11 cellular contexts compared by ENCODE assay signal in genomic region chr3:177351757-177352158, GRCh38.
DNase-seq lines count a peak whose midpoint lies in the region; ATAC-seq, FAIRE-seq and TF ChIP-seq lines count a peak whose summit lies in the region.
"Had no signal": no experiment of that assay in that cellular context is flagged by ENCODE, and none has a peak within 500 bp of the region (broad histone marks: within the 10 kb centered on the region; RNA-seq: fewer than 3 reads in every experiment).

No MANE protein-coding gene starts in this region.

- H3K79me2 ChIP-seq in K562 (ENCODE audit: control insufficient read depth, insufficient read depth, low read length) = no peaks in the 10 kb centered on the region

- no peak overlapping the region for H3K4me3 ChIP-seq in K562
- H3K4me3 ChIP-seq: neural progenitor cell, SK-N-MC had no signal

- no peak for TF ChIP-seq RAD21 in K562 (CRISPR knock-in tag; conservative IDR thresholded peaks at IDR 0.05 in 1 of 2, IDR thresholded peaks at IDR 0.05 in 1 of 2)

- FAIRE-seq in GM12891 (lab: Jason Lieb, UNC) (peak; percentile 73), K562 (lab: Jason Lieb, UNC) (no peak)
- FAIRE-seq: HTR-8/SVneo had no signal

- H3K9me3 ChIP-seq in K562 (replicated peaks; ENCODE audit: control insufficient read depth, insufficient read depth, low read depth, low read length) = no peaks in the 10 kb centered on the region

- H3K4me1 ChIP-seq in K562 (replicated peaks in 1 of 2; ENCODE audit: control insufficient read depth in 2 of 2, insufficient read depth in 2 of 2, low read length in 2 of 2) = peaks cover 8 to 30% of the 10 kb centered on the region in 2 experiments

- no peak overlapping the region for H3K27ac ChIP-seq in K562 (ENCODE audit: extremely low read depth, low read depth, low read length)
- H3K27ac ChIP-seq: neural progenitor cell had no signal

- no peak overlapping the region for H3K9ac ChIP-seq in K562 (ENCODE audit: insufficient read depth in 1 of 2, low read depth in 2 of 2, low read length in 2 of 2)
- H3K9ac ChIP-seq: neural progenitor cell had no signal

- in situ Hi-C loops in K562 (cut with MboI) = no loop called here

- H4K20me1 ChIP-seq in K562 (replicated peaks; ENCODE audit: control insufficient read depth, insufficient read depth, low read length) = no peaks in the 10 kb centered on the region

- no peaks in the 10 kb centered on the region for H3K36me3 ChIP-seq in K562 (ENCODE audit: control insufficient read depth, insufficient read depth, low read length)
- H3K36me3 ChIP-seq: neural progenitor cell had no signal

- POLR2A ChIA-PET in K562 (lab: Yijun Ruan, JAX) = no interaction called here

- H3K9me3 Mint-ChIP-seq in activated CD8-positive, alpha-beta memory T cell treated with anti-CD3 and anti-CD28 coated beads, Interleukin-2, amount 10 ng/mL, durations not matched to agents 7 days and 5 days (ENCODE audit: low read depth) = peaks cover 2% of the 10 kb centered on the region
- no peaks in the 10 kb centered on the region for H3K9me3 Mint-ChIP-seq in activated T-helper 2 cell treated with anti-CD3 and anti-CD28 coated beads, Interferon-gamma antibody, Interleukin-2, Interleukin-4, amounts not matched to agents 10 μg/mL and 5 μg/mL and 100 μg/mL, durations not matched to agents 14 hours and 24 hours and 36 hours

- no peaks in the 10 kb centered on the region for H3K27me3 ChIP-seq in K562 (ENCODE audit: control insufficient read depth in 2 of 2, insufficient read depth in 2 of 2, low read length in 2 of 2)
- H3K27me3 ChIP-seq: neural progenitor cell had no signal

- peak overlapping the region; percentile 69 for H2AFZ ChIP-seq in K562 (ENCODE audit: low read depth, low read length)
- H2AFZ ChIP-seq: neural progenitor cell had no signal

- no peaks in the 10 kb centered on the region for H3K9me1 ChIP-seq in K562 (ENCODE audit: control insufficient read depth, insufficient read depth, low read length)

- no peak for TF ChIP-seq CTCF in K562 (IDR thresholded peaks at IDR 0.05 in 2 of 3, conservative IDR thresholded peaks at IDR 0.05 in 1 of 3; ENCODE audit: insufficient read depth in 2 of 3, low read depth in 1 of 3, low read length in 3 of 3)

- DNase-seq in GM12891 (ENCODE audit: insufficient read length, low spot score) (peak; percentile 29), K562 (ENCODE audit: extremely low read depth in 1 of 4, low spot score in 3 of 4) (no peak), SW 1271 (lab: John Stamatoyannopoulos, UW) (no peak), AML-193 (lab: John Stamatoyannopoulos, UW) (no peak)
- DNase-seq in activated CD8-positive, alpha-beta memory T cell treated with anti-CD3 and anti-CD28 coated beads, Interleukin-2, amount 10 ng/mL, durations not matched to agents 7 days and 5 days = no peak
- DNase-seq in activated T-helper 2 cell treated with anti-CD3 and anti-CD28 coated beads, Interferon-gamma antibody, Interleukin-2, Interleukin-4, amounts not matched to agents 10 μg/mL and 5 μg/mL and 100 μg/mL, durations not matched to agents 14 hours and 24 hours and 36 hours (ENCODE audit: low spot score) = no peak

- H3K27ac Mint-ChIP-seq in activated CD8-positive, alpha-beta memory T cell treated with anti-CD3 and anti-CD28 coated beads, Interleukin-2, amount 10 ng/mL, durations not matched to agents 7 days and 5 days = no peak overlapping the region
- no peak overlapping the region for H3K27ac Mint-ChIP-seq in activated T-helper 2 cell treated with anti-CD3 and anti-CD28 coated beads, Interferon-gamma antibody, Interleukin-2, Interleukin-4, amounts not matched to agents 10 μg/mL and 5 μg/mL and 100 μg/mL, durations not matched to agents 14 hours and 24 hours and 36 hours
- H3K27ac Mint-ChIP-seq: neural progenitor cell had no signal

- CTCF ChIA-PET in K562 (lab: Yijun Ruan, JAX; ENCODE audit: low intra/inter-chr PET ratio) = no interaction called here
- CTCF ChIA-PET in activated CD8-positive, alpha-beta memory T cell treated with anti-CD3 and anti-CD28 coated beads, Interleukin-2, amount 10 ng/mL, durations not matched to agents 7 days and 5 days (lab: Charles Lee) = no interaction called here

- no peak for TF ChIP-seq EP300 in K562 (IDR thresholded peaks at IDR 0.05; ENCODE audit: low read length)

- no peak overlapping the region for H3K4me3 Mint-ChIP-seq in activated CD8-positive, alpha-beta memory T cell treated with anti-CD3 and anti-CD28 coated beads, Interleukin-2, amount 10 ng/mL, durations not matched to agents 7 days and 5 days
- H3K4me3 Mint-ChIP-seq in activated T-helper 2 cell treated with anti-CD3 and anti-CD28 coated beads, Interferon-gamma antibody, Interleukin-2, Interleukin-4, amounts not matched to agents 10 μg/mL and 5 μg/mL and 100 μg/mL, durations not matched to agents 14 hours and 24 hours and 36 hours (ENCODE audit: low read depth) = no peak overlapping the region
- H3K4me3 Mint-ChIP-seq: neural progenitor cell had no signal

- no TSS peak for BruUV-seq in K562 (replicated peaks; lab: Mats Ljungman, UMichigan)

- intact Hi-C loops in K562 (cut with micrococcal nuclease) = no loop called here
- intact Hi-C loops in activated T-helper 2 cell treated with anti-CD3 and anti-CD28 coated beads, Interferon-gamma antibody, Interleukin-2, Interleukin-4, amounts not matched to agents 10 μg/mL and 5 μg/mL and 100 μg/mL, durations not matched to agents 14 hours and 24 hours and 36 hours (cut with micrococcal nuclease) = no loop called here

- H3K4me1 Mint-ChIP-seq in activated CD8-positive, alpha-beta memory T cell treated with anti-CD3 and anti-CD28 coated beads, Interleukin-2, amount 10 ng/mL, durations not matched to agents 7 days and 5 days = peaks cover 6% of the 10 kb centered on the region
- H3K4me1 Mint-ChIP-seq in activated T-helper 2 cell treated with anti-CD3 and anti-CD28 coated beads, Interferon-gamma antibody, Interleukin-2, Interleukin-4, amounts not matched to agents 10 μg/mL and 5 μg/mL and 100 μg/mL, durations not matched to agents 14 hours and 24 hours and 36 hours (ENCODE audit: low read depth) = peaks cover 18% of the 10 kb centered on the region

- WGBS in K562 (ENCODE audit: insufficient coverage, low coverage, missing lambda C conversion rate) = 86% methylated on average over 3 of the region's 3 CpGs

- TF ChIP-seq POLR2A in GM12891 (IDR thresholded peaks at IDR 0.05; ENCODE audit: low read depth, low read length) (no peak), K562 (conservative IDR thresholded peaks at IDR 0.05) (no peak)

- ATAC-seq in GM19438 (IDR thresholded peaks at IDR 0.05; ENCODE audit: low read depth, unreplicated experiment) (peak; percentile 97), HG03064 (IDR thresholded peaks at IDR 0.05; ENCODE audit: low read depth, unreplicated experiment) (peak; percentile 98), K562 (no peak)
- no peak for ATAC-seq in activated CD8-positive, alpha-beta memory T cell treated with anti-CD3 and anti-CD28 coated beads, Interleukin-2, amount 10 ng/mL, durations not matched to agents 7 days and 5 days

- H3K36me3 Mint-ChIP-seq in activated CD8-positive, alpha-beta memory T cell treated with anti-CD3 and anti-CD28 coated beads, Interleukin-2, amount 10 ng/mL, durations not matched to agents 7 days and 5 days = peaks cover 5% of the 10 kb centered on the region
- H3K36me3 Mint-ChIP-seq in activated T-helper 2 cell treated with anti-CD3 and anti-CD28 coated beads, Interferon-gamma antibody, Interleukin-2, Interleukin-4, amounts not matched to agents 10 μg/mL and 5 μg/mL and 100 μg/mL, durations not matched to agents 14 hours and 24 hours and 36 hours (ENCODE audit: low read depth) = no peaks in the 10 kb centered on the region
- H3K36me3 Mint-ChIP-seq: neural progenitor cell had no signal

- peaks cover 3% of the 10 kb centered on the region for H3K27me3 Mint-ChIP-seq in activated CD8-positive, alpha-beta memory T cell treated with anti-CD3 and anti-CD28 coated beads, Interleukin-2, amount 10 ng/mL, durations not matched to agents 7 days and 5 days
- H3K27me3 Mint-ChIP-seq in activated T-helper 2 cell treated with anti-CD3 and anti-CD28 coated beads, Interferon-gamma antibody, Interleukin-2, Interleukin-4, amounts not matched to agents 10 μg/mL and 5 μg/mL and 100 μg/mL, durations not matched to agents 14 hours and 24 hours and 36 hours (ENCODE audit: low read depth) = no peaks in the 10 kb centered on the region

- no peak overlapping the region for H3K4me2 ChIP-seq in K562 (ENCODE audit: insufficient read depth, low read length)
- H3K4me2 ChIP-seq: neural progenitor cell had no signal

TF ChIP-seq in GM12891, 5 proteins besides CTCF, POLR2A, EP300 and RAD21:
- TF ChIP-seq POU2F2 (IDR thresholded peaks at IDR 0.05; ENCODE audit: low read depth, low read length) (peak; percentile 95), TAF1 (IDR thresholded peaks at IDR 0.05; ENCODE audit: low read depth, low read length) (no peak), PAX5 (IDR thresholded peaks at IDR 0.05; ENCODE audit: insufficient read depth, low read length, severe bottlenecking) (peak; percentile 90), SPI1 (IDR thresholded peaks at IDR 0.05; ENCODE audit: low read depth, low read length) (peak; percentile 4; the same call in 1 of the 2 replicates), POLR2AphosphoS5 (IDR thresholded peaks at IDR 0.05; ENCODE audit: low read depth, low read length) (no peak)
TF ChIP-seq in GM12891: peak in this region for 3.

TF ChIP-seq in K562, 482 proteins besides CTCF, POLR2A, EP300 and RAD21:
- no peak for TF ChIP-seq RNF2 (IDR thresholded peaks at IDR 0.05)
- 0 out of 2 replicates have a peak, but pooled peaks have one; percentile 16 for TF ChIP-seq NFIC (IDR thresholded peaks at IDR 0.05)
TF ChIP-seq in K562: peak in this region for 1.

Comparison
In these comparisons a context has a peak if more than half of its experiments do, and no peak if none do; other contexts are left out.
1. ATAC-seq: peak in GM19438 (single experiment) and HG03064 (single experiment); none in K562 (single experiment) and activated CD8-positive, alpha-beta memory T cell treated with anti-CD3 and anti-CD28 coated beads, Interleukin-2, amount 10 ng/mL, durations not matched to agents 7 days and 5 days (single experiment).